12 cellular contexts compared by ENCODE assay signal in the genomic region with DNA sequence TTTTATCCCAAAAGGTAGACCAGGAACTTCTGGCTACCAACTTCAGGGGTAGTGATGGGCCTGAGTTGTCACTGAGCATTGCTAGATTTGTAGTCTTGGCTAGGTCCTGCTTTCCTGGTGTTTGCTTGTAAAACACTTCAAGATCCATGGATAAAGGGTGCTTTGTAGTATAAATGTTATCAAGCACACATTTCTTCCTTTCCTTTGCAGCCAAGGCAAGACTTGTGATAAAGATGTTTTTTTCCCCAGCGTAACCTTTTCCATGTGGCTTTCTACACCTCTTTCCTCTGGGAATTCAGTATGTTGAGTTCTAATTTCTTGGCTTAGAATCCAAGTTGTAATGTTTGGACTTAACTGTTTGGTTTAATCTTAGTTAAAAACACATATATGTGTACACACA.
A peak's percentile ranks its signal among the peaks of the same experiment; 100 is the strongest.
DNase-seq lines count a peak whose midpoint lies in the region; ATAC-seq and TF ChIP-seq lines count a peak whose summit lies in the region.
"Had no signal": no experiment of that assay in that cellular context is flagged by ENCODE, and none has a peak within 500 bp of the region (broad histone marks: within the 10 kb centered on the region; RNA-seq: fewer than 3 reads in every experiment).

No MANE protein-coding gene starts in this region.

- peak overlapping the region in 2 of 3 donors; percentile 83 to 97 for H3K27ac Mint-ChIP-seq in CD4-positive, CD25-positive, alpha-beta regulatory T cell
- H3K27ac Mint-ChIP-seq in CD4-positive, alpha-beta T cell = peak overlapping the region; percentile 57

- H3K4me1 ChIP-seq in CD4-positive, CD25-positive, alpha-beta regulatory T cell (ENCODE audit: control insufficient read depth, insufficient read depth, low read length, poor library complexity, severe bottlenecking) = peaks cover 11% of the 10 kb centered on the region
- peaks cover 42% of the 10 kb centered on the region for H3K4me1 ChIP-seq in osteoblast (ENCODE audit: insufficient read depth, low read length)
- H3K4me1 ChIP-seq: BE2C had no signal

- H3K4me3 ChIP-seq in CD4-positive, CD25-positive, alpha-beta regulatory T cell (ENCODE audit: low read depth, low read length) = no peak overlapping the region
- H3K4me3 ChIP-seq in osteoblast (ENCODE audit: insufficient read depth, low read length) = no peak overlapping the region
- H3K4me3 ChIP-seq: A549 had no signal

- H3K27ac ChIP-seq in CD4-positive, CD25-positive, alpha-beta regulatory T cell (ENCODE audit: insufficient read depth, low read length, poor library complexity, severe bottlenecking) = no peak overlapping the region
- no peak overlapping the region for H3K27ac ChIP-seq in CD4-positive, alpha-beta T cell (ENCODE audit: low read depth, low read length)
- peak overlapping the region; percentile 24 for H3K27ac ChIP-seq in osteoblast (ENCODE audit: low read depth, low read length)
- H3K27ac ChIP-seq: A549, C4-2B had no signal

- CTCF ChIA-PET in CD4-positive, alpha-beta T cell (lab: Charles Lee) = no interaction called here

- no peak for ATAC-seq in CD4-positive, CD25-positive, alpha-beta regulatory T cell (ENCODE audit: low read depth in 2 of 2)
- no peak for ATAC-seq in CD4-positive, alpha-beta T cell (ENCODE audit: poor library complexity)
- no peak for ATAC-seq in HG02973 (IDR thresholded peaks at IDR 0.05; ENCODE audit: unreplicated experiment)
- ATAC-seq in HG03342 (IDR thresholded peaks at IDR 0.05; ENCODE audit: unreplicated experiment) = no peak
- ATAC-seq in GM19397 (IDR thresholded peaks at IDR 0.05; ENCODE audit: unreplicated experiment) = no peak
- ATAC-seq: A549, HCT116 had no signal

- no peak overlapping the region for H3K4me3 Mint-ChIP-seq in CD4-positive, CD25-positive, alpha-beta regulatory T cell
- no peak overlapping the region for H3K4me3 Mint-ChIP-seq in CD4-positive, alpha-beta T cell

- H2AFZ ChIP-seq in osteoblast (ENCODE audit: low read length) = no peak overlapping the region

- no peak overlapping the region for H3K4me2 ChIP-seq in osteoblast (ENCODE audit: insufficient read depth, low read length)
- H3K4me2 ChIP-seq: A549 had no signal

- H4K20me1 ChIP-seq in osteoblast (ENCODE audit: insufficient read depth, low read length) = no peaks in the 10 kb centered on the region

- H3K9me3 ChIP-seq in CD4-positive, CD25-positive, alpha-beta regulatory T cell (ENCODE audit: control insufficient read depth in 2 of 2, low read length in 2 of 2) = no peaks in the 10 kb centered on the region
- H3K9me3 ChIP-seq in CD4-positive, alpha-beta T cell (ENCODE audit: control insufficient read depth, low read length) = no peaks in the 10 kb centered on the region
- no peaks in the 10 kb centered on the region for H3K9me3 ChIP-seq in osteoblast (ENCODE audit: low read depth, low read length)
- H3K9me3 ChIP-seq: A549, BE2C had no signal

- no peaks in the 10 kb centered on the region for H3K36me3 ChIP-seq in CD4-positive, CD25-positive, alpha-beta regulatory T cell (ENCODE audit: control insufficient read depth, insufficient read depth, low read length)
- peaks cover 21% of the 10 kb centered on the region for H3K36me3 ChIP-seq in osteoblast (ENCODE audit: insufficient read depth, low read length)
- H3K36me3 ChIP-seq: BE2C had no signal

- no peak for TF ChIP-seq CTCF in CD4-positive, alpha-beta T cell (IDR thresholded peaks at IDR 0.05)
- TF ChIP-seq CTCF in osteoblast (IDR thresholded peaks at IDR 0.05; ENCODE audit: extremely low read depth, low read depth, low read length) = no peak

- POLR2A ChIA-PET in CD4-positive, alpha-beta T cell (lab: Charles Lee) = no interaction called here

- H3K9me3 Mint-ChIP-seq in CD4-positive, CD25-positive, alpha-beta regulatory T cell = peaks cover 0 to 3% (median 0%) of the 10 kb centered on the region in 7 donors
- H3K9me3 Mint-ChIP-seq in CD4-positive, alpha-beta T cell = no peaks in the 10 kb centered on the region
- H3K9me3 Mint-ChIP-seq: CD8-positive, alpha-beta memory T cell had no signal

- H3K79me2 ChIP-seq in osteoblast (ENCODE audit: insufficient read depth, low read length) = peaks cover 56% of the 10 kb centered on the region

- intact Hi-C loops in CD4-positive, alpha-beta T cell (cut with DNase I, micrococcal nuclease) = no loop called here

- no peaks in the 10 kb centered on the region for H3K27me3 Mint-ChIP-seq in CD4-positive, CD25-positive, alpha-beta regulatory T cell
- H3K27me3 Mint-ChIP-seq in CD4-positive, alpha-beta T cell = no peaks in the 10 kb centered on the region
- H3K27me3 Mint-ChIP-seq: CD8-positive, alpha-beta memory T cell had no signal

- H3K27me3 ChIP-seq in CD4-positive, CD25-positive, alpha-beta regulatory T cell (ENCODE audit: control insufficient read depth, insufficient read depth, low read length) = no peaks in the 10 kb centered on the region
- H3K27me3 ChIP-seq in CD4-positive, alpha-beta T cell (ENCODE audit: control insufficient read depth, insufficient read depth, low read length) = no peaks in the 10 kb centered on the region
- H3K27me3 ChIP-seq in osteoblast (ENCODE audit: insufficient read depth, low read length) = no peaks in the 10 kb centered on the region
- H3K27me3 ChIP-seq: BE2C had no signal

- H3K4me1 Mint-ChIP-seq in CD4-positive, CD25-positive, alpha-beta regulatory T cell = peaks cover 14 to 39% (median 19%) of the 10 kb centered on the region in 4 donors
- H3K4me1 Mint-ChIP-seq in CD4-positive, alpha-beta T cell (ENCODE audit: low read depth) = peaks cover 23% of the 10 kb centered on the region

- no peaks in the 10 kb centered on the region for H3K36me3 Mint-ChIP-seq in CD4-positive, CD25-positive, alpha-beta regulatory T cell
- no peaks in the 10 kb centered on the region for H3K36me3 Mint-ChIP-seq in CD4-positive, alpha-beta T cell (ENCODE audit: low read depth)

- DNase-seq in CD4-positive, CD25-positive, alpha-beta regulatory T cell = no peak
- no peak for DNase-seq in CD4-positive, alpha-beta T cell
- peak; percentile 37 for DNase-seq in dermis blood vessel endothelial cell
- DNase-seq in osteoblast (ENCODE audit: insufficient read length, low spot score, missing footprints) = no peak
- DNase-seq: BE2C; CD8-positive, alpha-beta memory T cell had no signal
